In the genomic region with DNA sequence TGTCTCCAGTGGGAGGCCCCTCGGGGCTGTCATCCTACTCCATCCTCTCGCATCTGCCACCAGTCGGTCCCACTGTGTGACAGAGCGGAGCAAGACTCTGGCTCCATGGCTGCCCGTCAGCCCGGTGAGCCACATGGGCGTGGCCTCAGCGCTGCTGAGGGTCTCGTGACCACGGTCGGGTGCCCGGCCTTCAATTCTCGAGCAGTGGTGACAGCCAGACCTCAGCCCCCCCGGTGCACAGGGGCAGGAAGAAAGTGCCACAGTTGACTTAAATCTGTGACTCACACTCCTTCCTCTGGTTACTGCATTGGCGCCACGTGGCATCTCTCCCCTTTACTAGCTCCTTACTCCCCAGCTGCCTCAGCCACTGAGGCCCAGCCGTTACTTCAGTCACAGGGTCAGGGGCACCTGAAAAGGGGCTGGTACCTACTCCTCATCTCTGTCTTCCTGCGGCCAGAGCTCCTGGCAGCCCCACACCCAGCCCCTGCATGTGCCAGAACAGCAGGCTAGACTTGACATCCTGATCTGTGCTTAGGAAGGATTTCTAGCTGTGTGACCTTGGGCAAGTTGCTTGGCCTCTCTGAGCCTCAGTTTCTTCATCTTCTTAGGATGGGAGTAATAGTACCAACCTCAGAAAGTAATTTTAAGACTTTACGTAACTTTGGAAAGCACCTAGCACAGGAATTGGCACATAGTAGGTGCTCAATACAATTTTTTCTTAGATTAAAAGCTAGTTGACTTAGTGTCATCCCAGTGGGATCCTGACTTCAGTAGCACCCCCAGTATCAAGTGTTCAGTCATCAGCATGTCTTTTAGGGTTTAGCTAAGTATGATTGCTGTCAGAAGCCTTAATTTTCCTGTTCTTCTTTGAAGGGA, we compare ENCODE assay signal across 10 cellular contexts.
DNase-seq lines count a peak whose midpoint lies in the region; ATAC-seq and TF ChIP-seq lines count a peak whose summit lies in the region.
"Had no signal": no experiment of that assay in that cellular context is flagged by ENCODE, and none has a peak within 500 bp of the region (broad histone marks: within the 10 kb centered on the region; RNA-seq: fewer than 3 reads in every experiment).

No MANE protein-coding gene starts in this region.

- no peak for TF ChIP-seq CTCF in thyroid gland (IDR thresholded peaks at IDR 0.05)
- no peak for TF ChIP-seq CTCF in foreskin keratinocyte (conservative IDR thresholded peaks at IDR 0.05)
- TF ChIP-seq CTCF in WTC11 (IDR thresholded peaks at IDR 0.05): no peak

- TF ChIP-seq POLR2A in thyroid gland (IDR thresholded peaks at IDR 0.05): no peak

- H3K4me2 ChIP-seq in BLaER1: peak overlapping the region; percentile 64
- H3K4me2 ChIP-seq in Karpas-422 (ENCODE audit: low read depth, low read length, poor library complexity, severe bottlenecking): peak overlapping the region; percentile 72

- H3K4me3 ChIP-seq in BLaER1 (no peak overlapping the region), Karpas-422 (ENCODE audit: low read length) (peak overlapping the region; percentile 56), thyroid gland (replicated peaks in 1 of 3) (no peak overlapping the region)
- H3K4me3 ChIP-seq: lower lobe of right lung had no signal

- no peak overlapping the region for H2AFZ ChIP-seq in Karpas-422 (ENCODE audit: low read length)

- no peaks in the 10 kb centered on the region for H3K9me3 Mint-ChIP-seq in effector memory CD8-positive, alpha-beta T cell
- no peaks in the 10 kb centered on the region for H3K9me3 Mint-ChIP-seq in WTC11

- intact Hi-C loops in thyroid gland (cut with DNase I): no loop called here

- DNase-seq in Karpas-422 (peak; percentile 95), thyroid gland (no peak), foreskin keratinocyte (no peak), putamen (ENCODE audit: low spot score) (no peak), WTC11 (ENCODE audit: low spot score) (no peak)
- peak; percentile 17 to 28 (median 23) for DNase-seq in effector memory CD8-positive, alpha-beta T cell
- DNase-seq: lower lobe of right lung, NCI-H1694 treated with DMSO at 0.1 percent for 48 hours had no signal

- peaks cover 11% of the 10 kb centered on the region for H3K79me2 ChIP-seq in Karpas-422 (ENCODE audit: low read length)

- WGBS in thyroid gland, 2 donors: 89 to 95% methylated on average over 15 to 19 of the region's 19 CpGs

- ATAC-seq in GM19463 (IDR thresholded peaks at IDR 0.05; ENCODE audit: unreplicated experiment) (peak; percentile 68), foreskin keratinocyte (no peak), WTC11 (no peak)
- peak; percentile 94 for ATAC-seq in effector memory CD8-positive, alpha-beta T cell (replicated peaks)
- ATAC-seq: lower lobe of right lung had no signal

- H3K4me3 Mint-ChIP-seq in effector memory CD8-positive, alpha-beta T cell: peak overlapping the region in 1 of 2 donors; percentile 48
- no peak overlapping the region for H3K4me3 Mint-ChIP-seq in WTC11

- peaks cover 86% of the 10 kb centered on the region for H3K4me1 ChIP-seq in BLaER1
- H3K4me1 ChIP-seq in Karpas-422 (ENCODE audit: low read length): peaks cover 85% of the 10 kb centered on the region
- peaks cover 3 to 18% of the 10 kb centered on the region in 2 donors for H3K4me1 ChIP-seq in thyroid gland
- no peaks in the 10 kb centered on the region for H3K4me1 ChIP-seq in foreskin keratinocyte

- H3K27me3 Mint-ChIP-seq in effector memory CD8-positive, alpha-beta T cell: no peaks in the 10 kb centered on the region
- no peaks in the 10 kb centered on the region for H3K27me3 Mint-ChIP-seq in WTC11 (ENCODE audit: low read depth)

- H4K20me1 ChIP-seq in BLaER1: peaks cover 18% of the 10 kb centered on the region; the same call in 1 of the 2 replicates
- no peaks in the 10 kb centered on the region for H4K20me1 ChIP-seq in Karpas-422 (ENCODE audit: insufficient read depth, low read depth, low read length)

- peaks cover 54% of the 10 kb centered on the region for H3K36me3 Mint-ChIP-seq in effector memory CD8-positive, alpha-beta T cell (ENCODE audit: insufficient read depth)
- peaks cover 57% of the 10 kb centered on the region for H3K36me3 Mint-ChIP-seq in WTC11

- no peaks in the 10 kb centered on the region for H3K9me2 ChIP-seq in Karpas-422 (replicated peaks; ENCODE audit: insufficient read depth, low read length)

- peak overlapping the region; percentile 63 for H3K27ac ChIP-seq in BLaER1
- peak overlapping the region; percentile 98 for H3K27ac ChIP-seq in Karpas-422 (ENCODE audit: low read length)
- no peak overlapping the region for H3K27ac ChIP-seq in thyroid gland
- H3K27ac ChIP-seq in foreskin keratinocyte: no peak overlapping the region
- H3K27ac ChIP-seq: lower lobe of right lung had no signal

- H3K36me3 ChIP-seq in BLaER1 (peaks cover 86% of the 10 kb centered on the region), Karpas-422 (ENCODE audit: insufficient read depth, low read length) (peaks cover 10% of the 10 kb centered on the region), thyroid gland (peaks cover 31 to 36% of the 10 kb centered on the region in 2 donors)

- H3K27me3 ChIP-seq in BLaER1 (no peaks in the 10 kb centered on the region), Karpas-422 (ENCODE audit: low read length) (no peaks in the 10 kb centered on the region), thyroid gland (no peaks in the 10 kb centered on the region), foreskin keratinocyte (no peaks in the 10 kb centered on the region)

- peak overlapping the region; percentile 83 to 90 for H3K27ac Mint-ChIP-seq in effector memory CD8-positive, alpha-beta T cell
- no peak overlapping the region for H3K27ac Mint-ChIP-seq in WTC11

- POLR2A ChIA-PET in WTC11 (lab: Charles Lee): no interaction called here

- peaks cover 11 to 16% of the 10 kb centered on the region in 2 donors for H3K4me1 Mint-ChIP-seq in effector memory CD8-positive, alpha-beta T cell (ENCODE audit: low read depth in 2 of 2)
- no peaks in the 10 kb centered on the region for H3K4me1 Mint-ChIP-seq in WTC11

- CTCF ChIA-PET in WTC11 (lab: Charles Lee): no interaction called here

- peak overlapping the region; percentile 13; the same call in 1 of the 2 replicates for H3K9ac ChIP-seq in BLaER1
- H3K9ac ChIP-seq in Karpas-422 (ENCODE audit: low read length): peak overlapping the region; percentile 67

- H3K9me3 ChIP-seq in BLaER1 (no peaks in the 10 kb centered on the region), Karpas-422 (ENCODE audit: low read length) (no peaks in the 10 kb centered on the region), thyroid gland (no peaks in the 10 kb centered on the region)
- H3K9me3 ChIP-seq: lower lobe of right lung had no signal

TF ChIP-seq in WTC11, 78 proteins besides CTCF, POLR2A, EP300 and RAD21 (continues in another document):
- no peak for TF ChIP-seq SMAD3 (CRISPR knock-in tag; IDR thresholded peaks at IDR 0.05; ENCODE audit: borderline replicate concordance)
- TF ChIP-seq, protein P1, sequence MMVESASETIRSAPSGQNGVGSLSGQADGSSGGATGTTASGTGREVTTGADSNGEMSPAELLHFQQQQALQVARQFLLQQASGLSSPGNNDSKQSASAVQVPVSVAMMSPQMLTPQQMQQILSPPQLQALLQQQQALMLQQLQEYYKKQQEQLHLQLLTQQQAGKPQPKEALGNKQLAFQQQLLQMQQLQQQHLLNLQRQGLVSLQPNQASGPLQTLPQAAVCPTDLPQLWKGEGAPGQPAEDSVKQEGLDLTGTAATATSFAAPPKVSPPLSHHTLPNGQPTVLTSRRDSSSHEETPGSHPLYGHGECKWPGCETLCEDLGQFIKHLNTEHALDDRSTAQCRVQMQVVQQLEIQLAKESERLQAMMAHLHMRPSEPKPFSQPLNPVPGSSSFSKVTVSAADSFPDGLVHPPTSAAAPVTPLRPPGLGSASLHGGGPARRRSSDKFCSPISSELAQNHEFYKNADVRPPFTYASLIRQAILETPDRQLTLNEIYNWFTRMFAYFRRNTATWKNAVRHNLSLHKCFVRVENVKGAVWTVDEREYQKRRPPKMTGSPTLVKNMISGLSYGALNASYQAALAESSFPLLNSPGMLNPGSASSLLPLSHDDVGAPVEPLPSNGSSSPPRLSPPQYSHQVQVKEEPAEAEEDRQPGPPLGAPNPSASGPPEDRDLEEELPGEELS (CRISPR knock-in tag; IDR thresholded peaks at IDR 0.05): no peak
- no peak for TF ChIP-seq TEAD4 (CRISPR knock-in tag; IDR thresholded peaks at IDR 0.05)
- TF ChIP-seq, protein P2, sequence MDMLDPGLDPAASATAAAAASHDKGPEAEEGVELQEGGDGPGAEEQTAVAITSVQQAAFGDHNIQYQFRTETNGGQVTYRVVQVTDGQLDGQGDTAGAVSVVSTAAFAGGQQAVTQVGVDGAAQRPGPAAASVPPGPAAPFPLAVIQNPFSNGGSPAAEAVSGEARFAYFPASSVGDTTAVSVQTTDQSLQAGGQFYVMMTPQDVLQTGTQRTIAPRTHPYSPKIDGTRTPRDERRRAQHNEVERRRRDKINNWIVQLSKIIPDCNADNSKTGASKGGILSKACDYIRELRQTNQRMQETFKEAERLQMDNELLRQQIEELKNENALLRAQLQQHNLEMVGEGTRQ (CRISPR knock-in tag; IDR thresholded peaks at IDR 0.05): no peak
- TF ChIP-seq ZNF219 (CRISPR knock-in tag; IDR thresholded peaks at IDR 0.05; ENCODE audit: borderline replicate concordance): no peak
- no peak for TF ChIP-seq JAZF1 (CRISPR knock-in tag; IDR thresholded peaks at IDR 0.05)
- no peak for TF ChIP-seq FOXP1 (CRISPR knock-in tag; IDR thresholded peaks at IDR 0.05; ENCODE audit: borderline replicate concordance)
- no peak for TF ChIP-seq ZNF121 (CRISPR knock-in tag; IDR thresholded peaks at IDR 0.05)
- TF ChIP-seq, protein P3, sequence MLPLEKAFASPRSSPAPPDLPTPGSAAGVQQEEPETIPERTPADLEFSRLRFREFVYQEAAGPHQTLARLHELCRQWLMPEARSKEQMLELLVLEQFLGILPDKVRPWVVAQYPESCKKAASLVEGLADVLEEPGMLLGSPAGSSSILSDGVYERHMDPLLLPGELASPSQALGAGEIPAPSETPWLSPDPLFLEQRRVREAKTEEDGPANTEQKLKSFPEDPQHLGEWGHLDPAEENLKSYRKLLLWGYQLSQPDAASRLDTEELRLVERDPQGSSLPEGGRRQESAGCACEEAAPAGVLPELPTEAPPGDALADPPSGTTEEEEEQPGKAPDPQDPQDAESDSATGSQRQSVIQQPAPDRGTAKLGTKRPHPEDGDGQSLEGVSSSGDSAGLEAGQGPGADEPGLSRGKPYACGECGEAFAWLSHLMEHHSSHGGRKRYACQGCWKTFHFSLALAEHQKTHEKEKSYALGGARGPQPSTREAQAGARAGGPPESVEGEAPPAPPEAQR (CRISPR knock-in tag; IDR thresholded peaks at IDR 0.05): no peak
- TF ChIP-seq NR2C2 (CRISPR knock-in tag; IDR thresholded peaks at IDR 0.05): no peak
- TF ChIP-seq, protein P4, sequence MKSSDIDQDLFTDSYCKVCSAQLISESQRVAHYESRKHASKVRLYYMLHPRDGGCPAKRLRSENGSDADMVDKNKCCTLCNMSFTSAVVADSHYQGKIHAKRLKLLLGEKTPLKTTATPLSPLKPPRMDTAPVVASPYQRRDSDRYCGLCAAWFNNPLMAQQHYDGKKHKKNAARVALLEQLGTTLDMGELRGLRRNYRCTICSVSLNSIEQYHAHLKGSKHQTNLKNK (CRISPR knock-in tag; IDR thresholded peaks at IDR 0.05): no peak
- TF ChIP-seq NFYB (CRISPR knock-in tag; conservative IDR thresholded peaks at IDR 0.05; ENCODE audit: low read depth): no peak

Comparison
In these comparisons a context has a peak if more than half of its experiments do, and no peak if none do; other contexts are left out.
1. H3K27ac ChIP-seq: peak in BLaER1 (single experiment) and Karpas-422 (single experiment); none in thyroid gland (0 of 3) and foreskin keratinocyte (single experiment).
2. ATAC-seq: peak in GM19463 (single experiment) and effector memory CD8-positive, alpha-beta T cell (single experiment); none in foreskin keratinocyte (single experiment) and WTC11 (single experiment).
3. DNase-seq: peak in Karpas-422 (single experiment) and effector memory CD8-positive, alpha-beta T cell (3 of 3); none in thyroid gland (0 of 2), foreskin keratinocyte (0 of 2), putamen (single experiment) and WTC11 (single experiment).